31 cellular contexts compared by ENCODE assay signal in the genomic region with DNA sequence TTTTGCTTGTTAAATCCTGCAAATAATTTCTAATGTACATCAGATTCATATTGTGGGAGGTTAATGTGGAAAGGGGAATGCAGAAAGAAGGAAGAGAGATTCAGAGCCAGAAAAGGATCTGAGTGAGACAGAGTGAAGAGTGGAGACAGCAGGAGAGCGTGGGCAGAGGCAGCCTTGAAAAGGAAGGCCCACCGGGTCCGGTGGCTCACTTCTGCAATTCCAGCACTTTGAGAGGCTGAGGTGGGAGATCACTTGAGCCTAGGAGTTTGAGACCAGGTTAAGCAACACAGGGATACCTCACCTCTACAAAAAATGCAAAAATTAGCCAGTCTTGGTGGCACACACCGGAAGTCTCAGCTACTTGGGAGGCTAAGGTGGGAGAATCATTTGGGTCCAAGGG.
"Had no signal": no experiment of that assay in that cellular context is flagged by ENCODE, and none has a peak within 500 bp of the region (broad histone marks: within the 10 kb centered on the region; RNA-seq: fewer than 3 reads in every experiment).

No MANE protein-coding gene starts in this region.

- H3K4me1 Mint-ChIP-seq: activated B cell treated with CpG ODN at 0.5 μM for 24 hours had no signal

- H3K9me3 Mint-ChIP-seq: central memory CD8-positive, alpha-beta T cell had no signal

- H3K4me3 ChIP-seq: coronary artery, dorsolateral prefrontal cortex, esophagus squamous epithelium, gastroesophageal sphincter had no signal

- H3K36me3 ChIP-seq: brain microvascular endothelial cell, esophagus squamous epithelium, gastroesophageal sphincter, WERI-Rb-1 had no signal

- H3K27me3 Mint-ChIP-seq: activated CD8-positive, alpha-beta T cell treated with anti-CD3 and anti-CD28 coated beads for 36 hours; activated naive CD8-positive, alpha-beta T cell; activated T-helper 17 cell treated with anti-CD3 and anti-CD28 coated beads, Interleukin-2, amount 50 U/mL, for 72 hours; T-helper 17 cell had no signal

- H3K27me3 ChIP-seq: brain microvascular endothelial cell, gastroesophageal sphincter had no signal

- H3K27ac Mint-ChIP-seq: activated B cell treated with CpG ODN at 0.5 μM for 24 hours; activated CD8-positive, alpha-beta memory T cell treated with anti-CD3 and anti-CD28 coated beads, Interleukin-2, amount 10 ng/mL, durations not matched to agents 7 days and 5 days; activated CD8-positive, alpha-beta T cell treated with anti-CD3 and anti-CD28 coated beads for 36 hours; activated naive CD8-positive, alpha-beta T cell; activated T-helper 17 cell treated with anti-CD3 and anti-CD28 coated beads, Interleukin-2, amount 50 U/mL, for 72 hours; dendritic cell treated with granulocyte-macrophage colony-stimulating factor and Interleukin-4, amounts not matched to agents 40 ng/mL and 50 ng/mL, for 4 days; endodermal cell; T-helper 17 cell; T-helper 2 cell treated with Interferon-gamma antibody and Interleukin-4, amounts not matched to agents 5 μg/mL and 100 μg/mL, for 36 hours had no signal

- ATAC-seq: activated CD4-positive, CD25-positive, alpha-beta regulatory T cell treated with anti-CD3 and anti-CD28 coated beads, Interleukin-2, amount 50 U/mL, for 24 hours; activated CD8-positive, alpha-beta memory T cell treated with anti-CD3 and anti-CD28 coated beads, Interleukin-2, amount 10 ng/mL, durations not matched to agents 7 days and 5 days; activated CD8-positive, alpha-beta T cell treated with anti-CD3 and anti-CD28 coated beads for 36 hours; activated T-helper 17 cell treated with anti-CD3 and anti-CD28 coated beads, Interleukin-2, amount 50 U/mL, for 72 hours; gastroesophageal sphincter; T-helper 17 cell had no signal

- H3K36me3 Mint-ChIP-seq: activated CD8-positive, alpha-beta memory T cell treated with anti-CD3 and anti-CD28 coated beads, Interleukin-2, amount 10 ng/mL, durations not matched to agents 7 days and 5 days had no signal

- H3K4me1 ChIP-seq: esophagus squamous epithelium, gastroesophageal sphincter had no signal

- DNase-seq: activated B cell treated with CpG ODN at 0.5 μM for 24 hours; activated CD4-positive, alpha-beta T cell treated with anti-CD3 and anti-CD28 coated beads for 48 hours; activated CD4-positive, alpha-beta T cell treated with anti-CD3 and anti-CD28 coated beads, Interleukin-2, amount 50 U/mL, for 1 hour; activated CD4-positive, alpha-beta T cell treated with anti-CD3 and anti-CD28 coated beads, Interleukin-2, amount 50 U/mL, for 48 hours; activated CD8-positive, alpha-beta memory T cell treated with anti-CD3 and anti-CD28 coated beads, Interleukin-2, amount 50 U/mL, for 4 hours; activated CD8-positive, alpha-beta T cell treated with anti-CD3 and anti-CD28 coated beads for 36 hours; activated effector memory CD4-positive, alpha-beta T cell treated with Interleukin-2 at 50 U/mL for 16 hours; activated gamma-delta T cell treated with Interleukin-2 at 50 U/mL for 16 hours; activated naive CD4-positive, alpha-beta T cell treated with anti-CD3 and anti-CD28 coated beads, Interleukin-2, amount 50 U/mL, for 16 hours; activated naive CD4-positive, alpha-beta T cell treated with Interleukin-2 at 50 U/mL for 16 hours; amniotic stem cell; brain microvascular endothelial cell; dorsolateral prefrontal cortex; effector memory CD4-positive, alpha-beta T cell; endodermal cell; erythroblast; esophagus squamous epithelium; foreskin melanocyte; T-helper 1 cell; T-helper 17 cell; T1000; WERI-Rb-1 had no signal

- H3K4me3 Mint-ChIP-seq: activated B cell treated with CpG ODN at 0.5 μM for 24 hours; activated CD8-positive, alpha-beta memory T cell treated with anti-CD3 and anti-CD28 coated beads, Interleukin-2, amount 10 ng/mL, durations not matched to agents 7 days and 5 days; activated CD8-positive, alpha-beta T cell treated with anti-CD3 and anti-CD28 coated beads for 36 hours; activated naive CD8-positive, alpha-beta T cell; activated T-helper 17 cell treated with anti-CD3 and anti-CD28 coated beads, Interleukin-2, amount 50 U/mL, for 72 hours; central memory CD8-positive, alpha-beta T cell; dendritic cell treated with granulocyte-macrophage colony-stimulating factor and Interleukin-4, amounts not matched to agents 40 ng/mL and 50 ng/mL, for 4 days; endodermal cell; T-helper 17 cell; T-helper 2 cell treated with Interferon-gamma antibody and Interleukin-4, amounts not matched to agents 5 μg/mL and 100 μg/mL, for 36 hours had no signal
